In genomic region chr9:123757547-123757946, GRCh38 we compare ENCODE assay signal across 19 cellular contexts.
"Had no signal": no experiment of that assay in that cellular context is flagged by ENCODE, and none has a peak within 500 bp of the region (broad histone marks: within the 10 kb centered on the region; RNA-seq: fewer than 3 reads in every experiment).

No MANE protein-coding gene starts in this region.

- H3K4me3 ChIP-seq: gastrocnemius medialis, heart right ventricle, neural progenitor cell, psoas muscle, tibial artery, vagina had no signal

- H3K36me3 ChIP-seq: neural progenitor cell, vagina had no signal

- ATAC-seq: activated CD8-positive, alpha-beta T cell treated with anti-CD3 and anti-CD28 coated beads, Interleukin-2, amount 10 ng/mL, durations not matched to agents 7 days and 5 days; effector memory CD8-positive, alpha-beta T cell; gastrocnemius medialis; psoas muscle; T-helper 17 cell had no signal

- H3K9me3 ChIP-seq: gastrocnemius medialis, heart right ventricle, psoas muscle, tibial artery, vagina had no signal

- H3K9ac ChIP-seq: neural progenitor cell had no signal

- H3K27me3 ChIP-seq: gastrocnemius medialis, heart right ventricle, neural progenitor cell, tibial artery, vagina had no signal

- H3K27ac ChIP-seq: gastrocnemius medialis, heart right ventricle, neural progenitor cell, psoas muscle, tibial artery, vagina had no signal

- DNase-seq: activated CD4-positive, alpha-beta T cell treated with anti-CD3 and anti-CD28 coated beads, Interleukin-2, amount 10 ng/mL, durations not matched to agents 24 days and 14 days; activated CD4-positive, CD25-positive, alpha-beta regulatory T cell; activated CD8-positive, alpha-beta memory T cell treated with anti-CD3 and anti-CD28 coated beads, Interleukin-2, amount 50 U/mL, for 4 hours; activated CD8-positive, alpha-beta T cell treated with anti-CD3 and anti-CD28 coated beads, Interleukin-2, amount 10 ng/mL, durations not matched to agents 7 days and 5 days; activated effector memory CD4-positive, alpha-beta T cell treated with anti-CD3 and anti-CD28 coated beads, Interleukin-2, amount 50 U/mL, for 16 hours; activated T-cell treated with anti-CD3 and anti-CD28 coated beads, Interleukin-2, amount 50 U/mL, for 48 hours; amygdala; dermis blood vessel endothelial cell; effector memory CD8-positive, alpha-beta T cell; gastrocnemius medialis; heart right ventricle; midbrain; psoas muscle; stimulated activated CD4-positive, alpha-beta T cell treated with anti-CD3 and anti-CD28 coated beads, Interleukin-12 subunit alpha, Interleukin-12 subunit beta, amount 100 ng/mL, for 4 hours; stimulated activated CD4-positive, alpha-beta T cell treated with anti-CD3 and anti-CD28 coated beads, Interleukin-2, amount 100 ng/mL, for 24 hours; T-helper 17 cell; tibial artery had no signal
